9 cellular contexts compared by ENCODE assay signal in genomic region chr2:106115250-106115649, GRCh38.
DNase-seq lines count a peak whose midpoint lies in the region; ATAC-seq and TF ChIP-seq lines count a peak whose summit lies in the region.
"Had no signal": no experiment of that assay in that cellular context is flagged by ENCODE, and none has a peak within 500 bp of the region (broad histone marks: within the 10 kb centered on the region; RNA-seq: fewer than 3 reads in every experiment).

No MANE protein-coding gene starts in this region.

- POLR2A ChIA-PET in CD8-positive, alpha-beta memory T cell (lab: Charles Lee), result no interaction called here

- ATAC-seq in HG02571 (IDR thresholded peaks at IDR 0.05; ENCODE audit: unreplicated experiment) (peak; percentile 64), SK-N-SH treated with all-trans-retinoic acid at 6 μM for 48 hours (peak; percentile 68), HG03135 (IDR thresholded peaks at IDR 0.05; ENCODE audit: unreplicated experiment) (no peak), HG03521 (IDR thresholded peaks at IDR 0.05; ENCODE audit: unreplicated experiment) (no peak)

- no peak overlapping the region for H2AFZ ChIP-seq in hepatocyte

- peak overlapping the region; percentile 7 for H3K27ac ChIP-seq in CD8-positive, alpha-beta memory T cell (ENCODE audit: low read depth, low read length)
- H3K27ac ChIP-seq in hepatocyte (no peak overlapping the region), endodermal cell (ENCODE audit: low read depth, low read length) (no peak overlapping the region)

- TF ChIP-seq CTCF in hepatocyte (IDR thresholded peaks at IDR 0.05; ENCODE audit: poor library complexity), result no peak
- no peak for TF ChIP-seq CTCF in endodermal cell (conservative IDR thresholded peaks at IDR 0.05)

- peaks cover 0 to 26% (median 13%) of the 10 kb centered on the region in 3 donors for H3K36me3 Mint-ChIP-seq in CD8-positive, alpha-beta memory T cell
- peaks cover 15% of the 10 kb centered on the region for H3K36me3 Mint-ChIP-seq in endodermal cell (ENCODE audit: low read depth)

- H3K4me1 Mint-ChIP-seq in CD8-positive, alpha-beta memory T cell, result peaks cover 4 to 24% (median 14%) of the 10 kb centered on the region in 3 donors
- peaks cover 4% of the 10 kb centered on the region for H3K4me1 Mint-ChIP-seq in endodermal cell

- no peaks in the 10 kb centered on the region for H3K27me3 ChIP-seq in CD8-positive, alpha-beta memory T cell (ENCODE audit: insufficient read depth, low read length, poor library complexity, severe bottlenecking)
- H3K27me3 ChIP-seq in hepatocyte (no peaks in the 10 kb centered on the region), endodermal cell (ENCODE audit: control insufficient read depth, insufficient read depth, low read length, poor library complexity, severe bottlenecking) (no peaks in the 10 kb centered on the region)

- H3K4me2 ChIP-seq in hepatocyte, result no peak overlapping the region

- H3K4me3 Mint-ChIP-seq in CD8-positive, alpha-beta memory T cell, result no peak overlapping the region
- no peak overlapping the region for H3K4me3 Mint-ChIP-seq in endodermal cell

- no peaks in the 10 kb centered on the region for H3K79me2 ChIP-seq in hepatocyte

- no peak overlapping the region for H3K4me3 ChIP-seq in CD8-positive, alpha-beta memory T cell (ENCODE audit: low read length)
- H3K4me3 ChIP-seq in hepatocyte, result no peak overlapping the region
- H3K4me3 ChIP-seq in endodermal cell (ENCODE audit: low read length), result no peak overlapping the region

- peaks cover 34% of the 10 kb centered on the region for H3K36me3 ChIP-seq in CD8-positive, alpha-beta memory T cell (ENCODE audit: insufficient read depth, low read length)
- H3K36me3 ChIP-seq in hepatocyte (replicated peaks; ENCODE audit: insufficient read depth, low read depth) (no peaks in the 10 kb centered on the region), endodermal cell (ENCODE audit: control insufficient read depth, insufficient read depth, low read length) (peaks cover 20% of the 10 kb centered on the region)

- CTCF ChIA-PET in CD8-positive, alpha-beta memory T cell (lab: Charles Lee), result no interaction called here

- no peaks in the 10 kb centered on the region for H3K9me3 ChIP-seq in CD8-positive, alpha-beta memory T cell (ENCODE audit: low read length)
- H3K9me3 ChIP-seq in hepatocyte (ENCODE audit: low read depth), result no peaks in the 10 kb centered on the region
- no peaks in the 10 kb centered on the region for H3K9me3 ChIP-seq in endodermal cell (ENCODE audit: control insufficient read depth, low read length)

- H3K27ac Mint-ChIP-seq in CD8-positive, alpha-beta memory T cell, result peak overlapping the region in 5 of 8 donors; percentile 32 to 86 (median 70)
- no peak overlapping the region for H3K27ac Mint-ChIP-seq in endodermal cell

- no peaks in the 10 kb centered on the region for H3K27me3 Mint-ChIP-seq in CD8-positive, alpha-beta memory T cell
- no peaks in the 10 kb centered on the region for H3K27me3 Mint-ChIP-seq in endodermal cell (ENCODE audit: insufficient read depth)

- 96% methylated on average over 2 of the region's 2 CpGs for WGBS in hepatocyte (ENCODE audit: low lambda C conversion rate, missing lambda C conversion rate)
- WGBS in endodermal cell (ENCODE audit: insufficient coverage in 1 of 2, insufficient read length in 1 of 2), 2 experiments, result 86 to 92% methylated on average over 1 to 2 of the region's 2 CpGs

- no peaks in the 10 kb centered on the region for H3K4me1 ChIP-seq in CD8-positive, alpha-beta memory T cell (ENCODE audit: insufficient read depth, low read length)
- H3K4me1 ChIP-seq in hepatocyte (ENCODE audit: insufficient read depth) (no peaks in the 10 kb centered on the region), endodermal cell (ENCODE audit: control insufficient read depth, insufficient read depth, low read length) (no peaks in the 10 kb centered on the region)

- H3K9ac ChIP-seq in endodermal cell (ENCODE audit: extremely low read depth, low read length, poor library complexity, severe bottlenecking), result no peak overlapping the region

- no peaks in the 10 kb centered on the region for H3K9me2 ChIP-seq in hepatocyte (replicated peaks; ENCODE audit: insufficient read depth)

- no peaks in the 10 kb centered on the region for H3K9me3 Mint-ChIP-seq in CD8-positive, alpha-beta memory T cell
- no peaks in the 10 kb centered on the region for H3K9me3 Mint-ChIP-seq in endodermal cell

- no peak for DNase-seq in CD8-positive, alpha-beta memory T cell
- peak; percentile 43 for DNase-seq in hepatocyte (ENCODE audit: low spot score)
- DNase-seq in endodermal cell, result no peak
- no peak for DNase-seq in GM19238 (ENCODE audit: insufficient read length, low spot score)
- DNase-seq: effector CD4-positive, alpha-beta T cell had no signal

- no peaks in the 10 kb centered on the region for H4K20me1 ChIP-seq in hepatocyte (ENCODE audit: insufficient read depth, poor library complexity, severe bottlenecking)

TF ChIP-seq in SK-N-SH treated with all-trans-retinoic acid at 6 μM for 48 hours, 23 proteins besides CTCF, POLR2A, EP300 and RAD21 (continues in another document):
- TF ChIP-seq ZFP3 (CRISPR knock-in tag; IDR thresholded peaks at IDR 0.05) (no peak), ZNF8 (CRISPR knock-in tag; IDR thresholded peaks at IDR 0.05) (no peak), CSRNP3 (CRISPR knock-in tag; IDR thresholded peaks at IDR 0.05) (no peak), GLIS3 (CRISPR knock-in tag; IDR thresholded peaks at IDR 0.05) (no peak), POU6F1 (CRISPR knock-in tag; IDR thresholded peaks at IDR 0.05; ENCODE audit: borderline replicate concordance, low read depth) (no peak), ZFP30 (CRISPR knock-in tag; IDR thresholded peaks at IDR 0.05) (no peak), ZC3H10 (CRISPR knock-in tag; IDR thresholded peaks at IDR 0.05) (no peak), SNAI2 (CRISPR knock-in tag; IDR thresholded peaks at IDR 0.05) (no peak), RARB (CRISPR knock-in tag; IDR thresholded peaks at IDR 0.05) (no peak), TOX (CRISPR knock-in tag; IDR thresholded peaks at IDR 0.05; ENCODE audit: borderline replicate concordance) (no peak), TCF4 (CRISPR knock-in tag; IDR thresholded peaks at IDR 0.05; ENCODE audit: borderline replicate concordance) (no peak), PATZ1 (CRISPR knock-in tag; IDR thresholded peaks at IDR 0.05; ENCODE audit: borderline replicate concordance) (no peak), OSR1 (CRISPR knock-in tag; IDR thresholded peaks at IDR 0.05) (no peak), ARNTL (CRISPR knock-in tag; IDR thresholded peaks at IDR 0.05; ENCODE audit: borderline replicate concordance, low read depth) (no peak), BACH2 (CRISPR knock-in tag; IDR thresholded peaks at IDR 0.05; ENCODE audit: borderline replicate concordance) (no peak), PPARA (CRISPR knock-in tag; IDR thresholded peaks at IDR 0.05; ENCODE audit: borderline replicate concordance) (no peak)

Comparison
In these comparisons a context has a peak if more than half of its experiments do, and no peak if none do; other contexts are left out.
1. ATAC-seq: peak in HG02571 (single experiment) and SK-N-SH treated with all-trans-retinoic acid at 6 μM for 48 hours (single experiment); none in HG03135 (single experiment) and HG03521 (single experiment).